1 cellular context compared by ENCODE assay signal in genomic region chr7:156148547-156148946, GRCh38.
TF ChIP-seq lines count a peak whose summit lies in the region.

No MANE protein-coding gene starts in this region.

TF ChIP-seq in GM23338, 12 proteins besides CTCF, POLR2A, EP300 and RAD21 (continued from another document):
- TF ChIP-seq, protein P1, sequence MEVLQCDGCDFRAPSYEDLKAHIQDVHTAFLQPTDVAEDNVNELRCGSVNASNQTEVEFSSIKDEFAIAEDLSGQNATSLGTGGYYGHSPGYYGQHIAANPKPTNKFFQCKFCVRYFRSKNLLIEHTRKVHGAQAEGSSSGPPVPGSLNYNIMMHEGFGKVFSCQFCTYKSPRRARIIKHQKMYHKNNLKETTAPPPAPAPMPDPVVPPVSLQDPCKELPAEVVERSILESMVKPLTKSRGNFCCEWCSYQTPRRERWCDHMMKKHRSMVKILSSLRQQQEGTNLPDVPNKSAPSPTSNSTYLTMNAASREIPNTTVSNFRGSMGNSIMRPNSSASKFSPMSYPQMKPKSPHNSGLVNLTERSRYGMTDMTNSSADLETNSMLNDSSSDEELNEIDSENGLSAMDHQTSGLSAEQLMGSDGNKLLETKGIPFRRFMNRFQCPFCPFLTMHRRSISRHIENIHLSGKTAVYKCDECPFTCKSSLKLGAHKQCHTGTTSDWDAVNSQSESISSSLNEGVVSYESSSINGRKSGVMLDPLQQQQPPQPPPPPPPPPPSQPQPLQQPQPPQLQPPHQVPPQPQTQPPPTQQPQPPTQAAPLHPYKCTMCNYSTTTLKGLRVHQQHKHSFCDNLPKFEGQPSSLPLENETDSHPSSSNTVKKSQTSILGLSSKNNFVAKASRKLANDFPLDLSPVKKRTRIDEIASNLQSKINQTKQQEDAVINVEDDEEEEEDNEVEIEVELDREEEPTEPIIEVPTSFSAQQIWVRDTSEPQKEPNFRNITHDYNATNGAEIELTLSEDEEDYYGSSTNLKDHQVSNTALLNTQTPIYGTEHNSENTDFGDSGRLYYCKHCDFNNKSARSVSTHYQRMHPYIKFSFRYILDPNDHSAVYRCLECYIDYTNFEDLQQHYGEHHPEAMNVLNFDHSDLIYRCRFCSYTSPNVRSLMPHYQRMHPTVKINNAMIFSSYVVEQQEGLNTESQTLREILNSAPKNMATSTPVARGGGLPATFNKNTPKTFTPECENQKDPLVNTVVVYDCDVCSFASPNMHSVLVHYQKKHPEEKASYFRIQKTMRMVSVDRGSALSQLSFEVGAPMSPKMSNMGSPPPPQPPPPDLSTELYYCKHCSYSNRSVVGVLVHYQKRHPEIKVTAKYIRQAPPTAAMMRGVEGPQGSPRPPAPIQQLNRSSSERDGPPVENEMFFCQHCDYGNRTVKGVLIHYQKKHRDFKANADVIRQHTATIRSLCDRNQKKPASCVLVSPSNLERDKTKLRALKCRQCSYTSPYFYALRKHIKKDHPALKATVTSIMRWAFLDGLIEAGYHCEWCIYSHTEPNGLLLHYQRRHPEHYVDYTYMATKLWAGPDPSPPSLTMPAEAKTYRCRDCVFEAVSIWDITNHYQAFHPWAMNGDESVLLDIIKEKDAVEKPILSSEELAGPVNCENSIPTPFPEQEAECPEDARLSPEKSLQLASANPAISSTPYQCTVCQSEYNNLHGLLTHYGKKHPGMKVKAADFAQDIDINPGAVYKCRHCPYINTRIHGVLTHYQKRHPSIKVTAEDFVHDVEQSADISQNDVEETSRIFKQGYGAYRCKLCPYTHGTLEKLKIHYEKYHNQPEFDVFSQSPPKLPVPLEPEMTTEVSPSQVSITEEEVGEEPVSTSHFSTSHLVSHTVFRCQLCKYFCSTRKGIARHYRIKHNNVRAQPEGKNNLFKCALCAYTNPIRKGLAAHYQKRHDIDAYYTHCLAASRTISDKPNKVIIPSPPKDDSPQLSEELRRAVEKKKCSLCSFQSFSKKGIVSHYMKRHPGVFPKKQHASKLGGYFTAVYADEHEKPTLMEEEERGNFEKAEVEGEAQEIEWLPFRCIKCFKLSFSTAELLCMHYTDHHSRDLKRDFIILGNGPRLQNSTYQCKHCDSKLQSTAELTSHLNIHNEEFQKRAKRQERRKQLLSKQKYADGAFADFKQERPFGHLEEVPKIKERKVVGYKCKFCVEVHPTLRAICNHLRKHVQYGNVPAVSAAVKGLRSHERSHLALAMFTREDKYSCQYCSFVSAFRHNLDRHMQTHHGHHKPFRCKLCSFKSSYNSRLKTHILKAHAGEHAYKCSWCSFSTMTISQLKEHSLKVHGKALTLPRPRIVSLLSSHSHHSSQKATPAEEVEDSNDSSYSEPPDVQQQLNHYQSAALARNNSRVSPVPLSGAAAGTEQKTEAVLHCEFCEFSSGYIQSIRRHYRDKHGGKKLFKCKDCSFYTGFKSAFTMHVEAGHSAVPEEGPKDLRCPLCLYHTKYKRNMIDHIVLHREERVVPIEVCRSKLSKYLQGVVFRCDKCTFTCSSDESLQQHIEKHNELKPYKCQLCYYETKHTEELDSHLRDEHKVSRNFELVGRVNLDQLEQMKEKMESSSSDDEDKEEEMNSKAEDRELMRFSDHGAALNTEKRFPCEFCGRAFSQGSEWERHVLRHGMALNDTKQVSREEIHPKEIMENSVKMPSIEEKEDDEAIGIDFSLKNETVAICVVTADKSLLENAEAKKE (CRISPR knock-in tag; IDR thresholded peaks at IDR 0.05): no peak
